ENCODE assay signal across 6 cellular contexts in the genomic region with DNA sequence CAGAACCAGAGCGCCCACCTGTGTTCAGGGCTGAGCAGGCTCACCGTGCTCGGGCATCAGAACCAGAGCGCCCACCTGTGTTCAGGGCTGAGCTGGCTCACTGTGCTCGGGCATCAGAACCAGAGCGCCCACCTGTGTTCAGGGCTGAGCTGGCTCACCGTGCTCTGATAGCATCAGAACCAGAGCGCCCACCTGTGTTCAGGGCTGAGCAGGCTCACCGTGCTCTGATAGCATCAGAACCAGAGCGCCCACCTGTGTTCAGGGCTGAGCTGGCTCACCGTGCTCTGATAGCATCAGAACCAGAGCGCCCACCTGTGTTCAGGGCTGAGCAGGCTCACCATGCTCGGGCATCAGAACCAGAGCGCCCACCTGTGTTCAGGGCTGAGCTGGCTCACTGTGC.
A peak's percentile ranks its signal among the peaks of the same experiment; 100 is the strongest.
DNase-seq lines count a peak whose midpoint lies in the region; ATAC-seq, FAIRE-seq and TF ChIP-seq lines count a peak whose summit lies in the region.
"Not testable (repeated sequence)": the region's sequence is repeated elsewhere in the genome, so short reads cannot be mapped to it uniquely, and the experiment has no call there.

No MANE protein-coding gene starts in this region.

- ATAC-seq in HepG2 = not testable (repeated sequence)

- not testable (repeated sequence) for DNase-seq in GM13977 (ENCODE audit: low spot score); LNCaP clone FGC (ENCODE audit: low read depth); WERI-Rb-1; HepG2 (ENCODE audit: low spot score)
- peak; percentile 21 for DNase-seq in NCI-H526 treated with DMSO at 0.1 percent for 48 hours (lab: John Stamatoyannopoulos, UW)

- not testable (repeated sequence) for H3K4me1 ChIP-seq in OCI-LY1 (ENCODE audit: insufficient read depth, low read length, severe bottlenecking); HepG2 (ENCODE audit: insufficient read depth, low read length)

- intact Hi-C loops in HepG2 (cut with micrococcal nuclease; ENCODE audit: unreplicated experiment) = not testable (repeated sequence)

- TF ChIP-seq CTCF in GM13977 (IDR thresholded peaks at IDR 0.05; ENCODE audit: extremely low read depth, insufficient read depth, missing control alignments) = peak; percentile 0
- 0 out of 2 replicates have a peak, but pooled peaks have one; percentile 1 for TF ChIP-seq CTCF in LNCaP clone FGC (IDR thresholded peaks at IDR 0.05; ENCODE audit: control insufficient read depth, extremely low read depth, insufficient read depth)
- TF ChIP-seq CTCF in OCI-LY1 (IDR thresholded peaks at IDR 0.05; ENCODE audit: low read length) = peak; percentile 22; the same call in 1 of the 2 replicates
- 0 out of 2 replicates have a peak, but pooled peaks have one; percentile 7 for TF ChIP-seq CTCF in WERI-Rb-1 (IDR thresholded peaks at IDR 0.05; ENCODE audit: low read depth, low read length)
- peak; percentile 33 for TF ChIP-seq CTCF in HepG2 (CRISPR knock-in tag; IDR thresholded peaks at IDR 0.05)

- POLR2A ChIA-PET in HepG2 (lab: Yijun Ruan, JAX) = not testable (repeated sequence)

- not testable (repeated sequence) for H3K79me2 ChIP-seq in OCI-LY1 (ENCODE audit: insufficient read depth, low read length); HepG2 (ENCODE audit: insufficient read depth, low read length)

- H3K27me3 ChIP-seq in OCI-LY1 (ENCODE audit: insufficient read depth, low read length); HepG2 (ENCODE audit: control insufficient read depth in 1 of 2, insufficient read depth in 2 of 2, low read length in 2 of 2): not testable (repeated sequence)
- H3K27me3 ChIP-seq in WERI-Rb-1 (ENCODE audit: insufficient read depth, low read depth, severe bottlenecking) = peaks cover 14% of the 10 kb centered on the region

- not testable (repeated sequence) for H3K4me2 ChIP-seq in OCI-LY1 (ENCODE audit: low read length); HepG2 (ENCODE audit: low read depth, low read length)

- H4K20me1 ChIP-seq in OCI-LY1 (ENCODE audit: insufficient read depth, low read length); HepG2 (ENCODE audit: insufficient read depth, low read length): not testable (repeated sequence)

- 0% methylated on average over 1 of the region's 14 CpGs for WGBS in HepG2 (ENCODE audit: low lambda C conversion rate)

- H3K9me2 ChIP-seq in OCI-LY1 (ENCODE audit: low read depth, low read length) = not testable (repeated sequence)

- not testable (repeated sequence) for H3K27ac ChIP-seq in OCI-LY1 (ENCODE audit: low read depth, low read length, poor library complexity, severe bottlenecking); WERI-Rb-1; HepG2 (ENCODE audit: extremely low read length, insufficient read depth, low read length)

- H3K9ac ChIP-seq in OCI-LY1 (ENCODE audit: low read length); HepG2 (ENCODE audit: insufficient read depth, low read depth, low read length): not testable (repeated sequence)

- BruUV-seq in HepG2 (replicated peaks; lab: Mats Ljungman, UMichigan) = not testable (repeated sequence)

- in situ Hi-C loops in GM13977 (cut with MboI; ENCODE audit: low pct_unique_long_range_greater_than_20kb, low sequenced_read_pairs, unreplicated experiment); HepG2 (cut with HindIII; ENCODE audit: extremely low pct_ligation_motif_present, low pct_unique_long_range_greater_than_20kb): not testable (repeated sequence)

- not testable (repeated sequence) for FAIRE-seq in HepG2 (lab: Jason Lieb, UNC)

- not testable (repeated sequence) for TF ChIP-seq EP300 in HepG2 (IDR thresholded peaks at IDR 0.05; ENCODE audit: low read depth in 2 of 2, low read length in 2 of 2); HepG2 (CRISPR knock-in tag; IDR thresholded peaks at IDR 0.05; ENCODE audit: borderline replicate concordance)

- H3K4me3 ChIP-seq in LNCaP clone FGC (ENCODE audit: low read depth, low read length); OCI-LY1 (ENCODE audit: low read depth, low read length, poor library complexity, severe bottlenecking); WERI-Rb-1 (ENCODE audit: low read depth, low read length); HepG2 (replicated peaks in 1 of 3; ENCODE audit: insufficient read depth in 1 of 3, low read depth in 2 of 3, low read length in 3 of 3): not testable (repeated sequence)

- TF ChIP-seq RAD21 in HepG2 (CRISPR knock-in tag; IDR thresholded peaks at IDR 0.05) = not testable (repeated sequence)

- CTCF ChIA-PET in HepG2 (lab: Yijun Ruan, JAX; ENCODE audit: low intra/inter-chr PET ratio, low total read pairs) = not testable (repeated sequence)

- H3F3A ChIP-seq in OCI-LY1 (ENCODE audit: insufficient read depth, low read length) = not testable (repeated sequence)

- not testable (repeated sequence) for H3K9me3 ChIP-seq in OCI-LY1 (ENCODE audit: low read length); WERI-Rb-1 (ENCODE audit: severe bottlenecking); HepG2 (ENCODE audit: low read length)

- TF ChIP-seq POLR2A in HepG2 (IDR thresholded peaks at IDR 0.05; ENCODE audit: insufficient read depth in 1 of 2, low read depth in 2 of 2, low read length in 2 of 2) = not testable (repeated sequence)

- not testable (repeated sequence) for H3K36me3 ChIP-seq in OCI-LY1 (ENCODE audit: insufficient read depth, low read length); WERI-Rb-1; HepG2 (replicated peaks in 1 of 2; ENCODE audit: control insufficient read depth in 1 of 2, insufficient read depth in 2 of 2, low read length in 2 of 2)

- H2AFZ ChIP-seq in OCI-LY1 (ENCODE audit: low read length); HepG2 (ENCODE audit: low read length): not testable (repeated sequence)
